11 cellular contexts compared by ENCODE assay signal in the genomic region with DNA sequence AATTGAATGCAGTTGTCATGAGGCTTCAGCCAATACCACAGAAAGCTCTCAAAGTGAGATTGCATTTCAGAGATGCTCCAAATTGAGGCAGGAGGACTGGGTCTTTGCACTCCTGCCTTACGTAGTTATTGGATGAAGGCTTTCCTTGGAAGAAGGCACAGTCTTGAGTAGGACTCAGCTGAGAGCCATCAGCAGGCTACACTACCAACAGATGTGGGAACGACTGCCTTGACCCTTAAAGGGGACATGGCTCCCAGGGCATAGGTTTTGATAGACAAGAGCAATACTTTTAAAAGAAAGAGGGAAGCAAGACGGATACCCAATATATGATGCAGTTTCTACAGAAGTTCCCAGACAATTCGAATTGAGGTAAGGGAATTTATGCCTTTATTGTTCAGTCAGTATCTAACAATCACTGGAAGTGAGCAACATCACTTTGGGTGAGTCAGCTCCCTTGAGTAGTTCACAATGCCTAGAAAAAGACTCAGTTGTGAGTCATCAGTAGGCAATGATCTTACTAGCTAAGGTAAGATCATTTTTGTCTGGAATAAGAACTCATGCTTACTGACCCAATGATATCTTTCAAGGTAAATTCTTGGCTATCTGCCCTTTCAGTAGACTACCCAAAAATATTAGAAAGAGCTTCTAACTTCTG.
DNase-seq lines count a peak whose midpoint lies in the region; ATAC-seq and TF ChIP-seq lines count a peak whose summit lies in the region.
"Had no signal": no experiment of that assay in that cellular context is flagged by ENCODE, and none has a peak within 500 bp of the region (broad histone marks: within the 10 kb centered on the region; RNA-seq: fewer than 3 reads in every experiment).

No MANE protein-coding gene starts in this region.

- H3K27me3 ChIP-seq in SK-N-SH (ENCODE audit: insufficient read depth): no peaks in the 10 kb centered on the region

- peak overlapping the region in 1 of 2 experiments; percentile 81; a peak in 2 of 4 replicates for H3K27ac ChIP-seq in SK-N-SH (ENCODE audit: low read depth in 2 of 2, low read length in 1 of 2)

- intact Hi-C loops in posterior vena cava (cut with DNase I): no loop called here

- ATAC-seq in HG03039 (IDR thresholded peaks at IDR 0.05; ENCODE audit: unreplicated experiment): no peak

- no peaks in the 10 kb centered on the region for H3K9me3 ChIP-seq in SK-N-SH

- H3K4me3 ChIP-seq in SK-N-SH (ENCODE audit: low read depth in 2 of 2, low read length in 1 of 2) (no peak overlapping the region), fibroblast of villous mesenchyme (ENCODE audit: low read depth, low read length) (no peak overlapping the region)

- H3F3A ChIP-seq in SK-N-SH (replicated peaks; ENCODE audit: insufficient read depth): peaks cover 27% of the 10 kb centered on the region

- H3K9ac ChIP-seq in SK-N-SH: no peak overlapping the region; the same call in 1 of the 2 replicates

- H3K79me2 ChIP-seq in SK-N-SH (ENCODE audit: insufficient read depth): no peaks in the 10 kb centered on the region

- CTCF ChIA-PET in SK-N-SH (lab: Yijun Ruan, JAX): no interaction called here

- peaks cover 0 to 3% of the 10 kb centered on the region in 2 experiments for H3K36me3 ChIP-seq in SK-N-SH (replicated peaks in 1 of 2; ENCODE audit: control insufficient read depth in 1 of 2, insufficient read depth in 2 of 2, low read length in 1 of 2)

- TF ChIP-seq RAD21 in SK-N-SH (IDR thresholded peaks at IDR 0.05; ENCODE audit: low read length): no peak

- no peak for TF ChIP-seq CTCF in SK-N-SH (IDR thresholded peaks at IDR 0.05)
- no peak for TF ChIP-seq CTCF in fibroblast of villous mesenchyme (IDR thresholded peaks at IDR 0.05; ENCODE audit: insufficient read depth, low read depth, low read length)

- H4K20me1 ChIP-seq in SK-N-SH (ENCODE audit: insufficient read depth): no peaks in the 10 kb centered on the region

- peaks cover 7 to 38% of the 10 kb centered on the region in 2 experiments; a peak in 3 of 4 replicates for H3K4me1 ChIP-seq in SK-N-SH (ENCODE audit: control insufficient read depth in 1 of 2, insufficient read depth in 2 of 2, low read depth in 1 of 2, low read length in 1 of 2)

- no peaks in the 10 kb centered on the region for H3K9me2 ChIP-seq in SK-N-SH

- 43% methylated on average over 4 of the region's 4 CpGs for WGBS in SK-N-SH (ENCODE audit: low lambda C conversion rate)

- peak in 1 of 2 experiments; percentile 87; a peak in 2 of 4 replicates for TF ChIP-seq EP300 in SK-N-SH (IDR thresholded peaks at IDR 0.05; ENCODE audit: borderline replicate concordance in 1 of 2, low read depth in 1 of 2, low read length in 1 of 2)

- DNase-seq in A172 (ENCODE audit: low spot score) (peak; percentile 88), H4 (ENCODE audit: low spot score) (peak; percentile 26), SK-N-SH (no peak), fibroblast of villous mesenchyme (ENCODE audit: low read depth) (peak; percentile 65), posterior vena cava (ENCODE audit: low spot score) (no peak), COLO668 (lab: John Stamatoyannopoulos, UW; ENCODE audit: unreplicated experiment) (no peak)
- DNase-seq in activated CD4-positive, CD25-positive, alpha-beta regulatory T cell (lab: John Stamatoyannopoulos, UW): no peak
- DNase-seq: activated CD4-positive, alpha-beta T cell treated with anti-CD3 and anti-CD28 coated beads for 1 hour; CD4-positive, CD25-positive, alpha-beta regulatory T cell; NCI-H146 had no signal

- POLR2A ChIA-PET in SK-N-SH (lab: Yijun Ruan, JAX): no interaction called here

- H3K4me2 ChIP-seq in SK-N-SH: peak overlapping the region; percentile 18

- H2AFZ ChIP-seq in SK-N-SH (ENCODE audit: low read depth): no peak overlapping the region

TF ChIP-seq in SK-N-SH, 30 proteins besides CTCF, POLR2A, EP300 and RAD21 (continues in another document):
- peak; percentile 64; the same call in 1 of the 2 replicates for TF ChIP-seq MEF2A (IDR thresholded peaks at IDR 0.05; ENCODE audit: borderline replicate concordance, low read depth)
- no peak for TF ChIP-seq TAF1 (IDR thresholded peaks at IDR 0.05; ENCODE audit: borderline replicate concordance, low read depth, low read length)
- peak; percentile 96 for TF ChIP-seq JUND (IDR thresholded peaks at IDR 0.05)
- no peak; the same call in 1 of the 2 replicates for TF ChIP-seq POLR2AphosphoS5 (IDR thresholded peaks at IDR 0.05; ENCODE audit: low read depth, low read length)
- TF ChIP-seq, protein P1, sequence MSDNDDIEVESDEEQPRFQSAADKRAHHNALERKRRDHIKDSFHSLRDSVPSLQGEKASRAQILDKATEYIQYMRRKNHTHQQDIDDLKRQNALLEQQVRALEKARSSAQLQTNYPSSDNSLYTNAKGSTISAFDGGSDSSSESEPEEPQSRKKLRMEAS (IDR thresholded peaks at IDR 0.05; ENCODE audit: low read depth): 0 out of 2 replicates have a peak, but pooled peaks have one; percentile 50
- TF ChIP-seq, protein P2, sequence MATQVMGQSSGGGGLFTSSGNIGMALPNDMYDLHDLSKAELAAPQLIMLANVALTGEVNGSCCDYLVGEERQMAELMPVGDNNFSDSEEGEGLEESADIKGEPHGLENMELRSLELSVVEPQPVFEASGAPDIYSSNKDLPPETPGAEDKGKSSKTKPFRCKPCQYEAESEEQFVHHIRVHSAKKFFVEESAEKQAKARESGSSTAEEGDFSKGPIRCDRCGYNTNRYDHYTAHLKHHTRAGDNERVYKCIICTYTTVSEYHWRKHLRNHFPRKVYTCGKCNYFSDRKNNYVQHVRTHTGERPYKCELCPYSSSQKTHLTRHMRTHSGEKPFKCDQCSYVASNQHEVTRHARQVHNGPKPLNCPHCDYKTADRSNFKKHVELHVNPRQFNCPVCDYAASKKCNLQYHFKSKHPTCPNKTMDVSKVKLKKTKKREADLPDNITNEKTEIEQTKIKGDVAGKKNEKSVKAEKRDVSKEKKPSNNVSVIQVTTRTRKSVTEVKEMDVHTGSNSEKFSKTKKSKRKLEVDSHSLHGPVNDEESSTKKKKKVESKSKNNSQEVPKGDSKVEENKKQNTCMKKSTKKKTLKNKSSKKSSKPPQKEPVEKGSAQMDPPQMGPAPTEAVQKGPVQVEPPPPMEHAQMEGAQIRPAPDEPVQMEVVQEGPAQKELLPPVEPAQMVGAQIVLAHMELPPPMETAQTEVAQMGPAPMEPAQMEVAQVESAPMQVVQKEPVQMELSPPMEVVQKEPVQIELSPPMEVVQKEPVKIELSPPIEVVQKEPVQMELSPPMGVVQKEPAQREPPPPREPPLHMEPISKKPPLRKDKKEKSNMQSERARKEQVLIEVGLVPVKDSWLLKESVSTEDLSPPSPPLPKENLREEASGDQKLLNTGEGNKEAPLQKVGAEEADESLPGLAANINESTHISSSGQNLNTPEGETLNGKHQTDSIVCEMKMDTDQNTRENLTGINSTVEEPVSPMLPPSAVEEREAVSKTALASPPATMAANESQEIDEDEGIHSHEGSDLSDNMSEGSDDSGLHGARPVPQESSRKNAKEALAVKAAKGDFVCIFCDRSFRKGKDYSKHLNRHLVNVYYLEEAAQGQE (IDR thresholded peaks at IDR 0.05; ENCODE audit: low read depth, low read length): no peak
- TF ChIP-seq YY1 (IDR thresholded peaks at IDR 0.05; ENCODE audit: low read depth): no peak
- TF ChIP-seq ELF1 (IDR thresholded peaks at IDR 0.05): no peak
- TF ChIP-seq, protein P3, sequence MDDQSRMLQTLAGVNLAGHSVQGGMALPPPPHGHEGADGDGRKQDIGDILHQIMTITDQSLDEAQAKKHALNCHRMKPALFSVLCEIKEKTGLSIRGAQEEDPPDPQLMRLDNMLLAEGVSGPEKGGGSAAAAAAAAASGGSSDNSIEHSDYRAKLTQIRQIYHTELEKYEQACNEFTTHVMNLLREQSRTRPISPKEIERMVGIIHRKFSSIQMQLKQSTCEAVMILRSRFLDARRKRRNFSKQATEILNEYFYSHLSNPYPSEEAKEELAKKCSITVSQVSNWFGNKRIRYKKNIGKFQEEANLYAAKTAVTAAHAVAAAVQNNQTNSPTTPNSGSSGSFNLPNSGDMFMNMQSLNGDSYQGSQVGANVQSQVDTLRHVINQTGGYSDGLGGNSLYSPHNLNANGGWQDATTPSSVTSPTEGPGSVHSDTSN (IDR thresholded peaks at IDR 0.05): peak; percentile 83
- TF ChIP-seq FOXM1 (IDR thresholded peaks at IDR 0.05; ENCODE audit: low read depth): 0 out of 2 replicates have a peak, but pooled peaks have one; percentile 47
- TF ChIP-seq, protein P4, sequence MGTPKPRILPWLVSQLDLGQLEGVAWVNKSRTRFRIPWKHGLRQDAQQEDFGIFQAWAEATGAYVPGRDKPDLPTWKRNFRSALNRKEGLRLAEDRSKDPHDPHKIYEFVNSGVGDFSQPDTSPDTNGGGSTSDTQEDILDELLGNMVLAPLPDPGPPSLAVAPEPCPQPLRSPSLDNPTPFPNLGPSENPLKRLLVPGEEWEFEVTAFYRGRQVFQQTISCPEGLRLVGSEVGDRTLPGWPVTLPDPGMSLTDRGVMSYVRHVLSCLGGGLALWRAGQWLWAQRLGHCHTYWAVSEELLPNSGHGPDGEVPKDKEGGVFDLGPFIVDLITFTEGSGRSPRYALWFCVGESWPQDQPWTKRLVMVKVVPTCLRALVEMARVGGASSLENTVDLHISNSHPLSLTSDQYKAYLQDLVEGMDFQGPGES (IDR thresholded peaks at IDR 0.05; ENCODE audit: low read depth, low read length): no peak
- no peak for TF ChIP-seq SIN3A (IDR thresholded peaks at IDR 0.05; ENCODE audit: borderline replicate concordance, low read depth, low read length)
- no peak for TF ChIP-seq CHD2 (IDR thresholded peaks at IDR 0.05; ENCODE audit: low read length, partially characterized antibody)
- no peak for TF ChIP-seq RCOR1 (IDR thresholded peaks at IDR 0.05; ENCODE audit: low read length)
- TF ChIP-seq NRF1 (IDR thresholded peaks at IDR 0.05; ENCODE audit: low read depth, low read length): no peak
- 0 out of 2 replicates have a peak, but pooled peaks have one; percentile 52 for TF ChIP-seq TEAD4 (IDR thresholded peaks at IDR 0.05; ENCODE audit: borderline replicate concordance, insufficient read depth)
- TF ChIP-seq NFIC (IDR thresholded peaks at IDR 0.05; ENCODE audit: borderline replicate concordance): peak; percentile 72
- peak; percentile 2; the same call in 1 of the 2 replicates for TF ChIP-seq GABPA (IDR thresholded peaks at IDR 0.05; ENCODE audit: low read depth)
- TF ChIP-seq MXI1 (IDR thresholded peaks at IDR 0.05; ENCODE audit: low read depth, low read length): no peak
- TF ChIP-seq, protein P5, sequence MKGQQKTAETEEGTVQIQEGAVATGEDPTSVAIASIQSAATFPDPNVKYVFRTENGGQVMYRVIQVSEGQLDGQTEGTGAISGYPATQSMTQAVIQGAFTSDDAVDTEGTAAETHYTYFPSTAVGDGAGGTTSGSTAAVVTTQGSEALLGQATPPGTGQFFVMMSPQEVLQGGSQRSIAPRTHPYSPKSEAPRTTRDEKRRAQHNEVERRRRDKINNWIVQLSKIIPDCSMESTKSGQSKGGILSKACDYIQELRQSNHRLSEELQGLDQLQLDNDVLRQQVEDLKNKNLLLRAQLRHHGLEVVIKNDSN (IDR thresholded peaks at IDR 0.05; ENCODE audit: borderline replicate concordance, low read depth): no peak
- TF ChIP-seq EZH2phosphoT487 (IDR thresholded peaks at IDR 0.05; ENCODE audit: borderline replicate concordance, low read depth): no peak

Comparison
In these comparisons a context has a peak if more than half of its experiments do, and no peak if none do; other contexts are left out.
1. DNase-seq: peak in A172 (single experiment), H4 (single experiment) and fibroblast of villous mesenchyme (single experiment); none in SK-N-SH (single experiment), posterior vena cava (single experiment), activated CD4-positive, CD25-positive, alpha-beta regulatory T cell (0 of 4) and COLO668 (single experiment).